Comparison of ENCODE assay signal across 16 cellular contexts in the genomic region with DNA sequence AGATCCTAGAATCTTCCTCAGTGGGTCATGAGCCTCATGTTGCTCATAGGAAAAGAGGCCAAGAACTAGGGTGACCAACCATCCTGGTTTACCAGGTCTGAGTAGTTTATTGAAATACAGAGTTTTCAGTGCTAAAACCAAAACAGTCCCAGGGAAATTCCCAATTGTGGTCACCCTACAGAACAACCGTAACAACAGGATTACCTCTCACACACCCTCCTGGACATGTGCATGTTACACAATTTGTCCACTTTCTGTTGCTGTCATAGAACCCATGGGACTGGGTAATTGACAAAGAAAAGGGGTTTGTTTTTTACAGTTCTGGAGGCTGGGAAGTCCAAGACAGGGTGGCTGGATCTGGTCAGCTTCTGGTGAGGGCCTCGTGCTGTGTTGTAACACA. TPM values are rescaled to one million over a fixed set of nuclear protein-coding genes. Genes with fewer than 3 reads are reported as not detected.
A peak's percentile ranks its signal among the peaks of the same experiment; 100 is the strongest.
DNase-seq lines count a peak whose midpoint lies in the region; TF ChIP-seq lines count a peak whose summit lies in the region.
"Had no signal": no experiment of that assay in that cellular context is flagged by ENCODE, and none has a peak within 500 bp of the region (broad histone marks: within the 10 kb centered on the region; RNA-seq: fewer than 3 reads in every experiment).

No MANE protein-coding gene starts in this region.

- H3K9ac ChIP-seq in MM.1S (ENCODE audit: low read length): no peak overlapping the region

- no peaks in the 10 kb centered on the region for H3K27me3 ChIP-seq in MM.1S (replicated peaks; ENCODE audit: insufficient read depth, low read length)

- no peaks in the 10 kb centered on the region for H3K79me2 ChIP-seq in MM.1S (ENCODE audit: low read length)

- H3K4me3 ChIP-seq in epithelial cell of esophagus (ENCODE audit: low read length): no peak overlapping the region
- H3K4me3 ChIP-seq in MM.1S (ENCODE audit: low read length): no peak overlapping the region
- H3K4me3 ChIP-seq: HAP-1, PC-9 had no signal

- H3K4me3 Mint-ChIP-seq in T-helper 1 cell treated with Interleukin-12 subunit alpha and Interleukin-12 subunit beta and Interleukin-4 antibody, amounts not matched to agents 30 μg/mL and 1 μg/mL, for 36 hours: no peak overlapping the region
- H3K4me3 Mint-ChIP-seq in CD14-positive monocyte: no peak overlapping the region
- no peak overlapping the region for H3K4me3 Mint-ChIP-seq in T-helper 2 cell treated with Interferon-gamma antibody and Interleukin-4, amounts not matched to agents 5 μg/mL and 100 μg/mL, for 36 hours

- H3K36me3 Mint-ChIP-seq in T-helper 1 cell treated with Interleukin-12 subunit alpha and Interleukin-12 subunit beta and Interleukin-4 antibody, amounts not matched to agents 30 μg/mL and 1 μg/mL, for 36 hours (ENCODE audit: low read depth): peaks cover 44% of the 10 kb centered on the region
- H3K36me3 Mint-ChIP-seq in CD14-positive monocyte: no peaks in the 10 kb centered on the region
- H3K36me3 Mint-ChIP-seq in T-helper 2 cell treated with Interferon-gamma antibody and Interleukin-4, amounts not matched to agents 5 μg/mL and 100 μg/mL, for 36 hours (ENCODE audit: low read depth): peaks cover 36% of the 10 kb centered on the region

- H3K9me3 ChIP-seq in MM.1S (replicated peaks; ENCODE audit: insufficient read depth, low read length): no peaks in the 10 kb centered on the region
- H3K9me3 ChIP-seq: HAP-1 had no signal

- no peaks in the 10 kb centered on the region for H3K36me3 ChIP-seq in MM.1S (replicated peaks; ENCODE audit: insufficient read depth, low read length)
- H3K36me3 ChIP-seq: HAP-1 had no signal

- no peaks in the 10 kb centered on the region for H3F3A ChIP-seq in MM.1S (ENCODE audit: insufficient read depth, low read length)

- H3K27ac ChIP-seq in MM.1S (ENCODE audit: low read length): no peak overlapping the region
- H3K27ac ChIP-seq: 22Rv1, PC-9 had no signal

- peak overlapping the region; percentile 46 for H3K27ac Mint-ChIP-seq in T-helper 1 cell treated with Interleukin-12 subunit alpha and Interleukin-12 subunit beta and Interleukin-4 antibody, amounts not matched to agents 30 μg/mL and 1 μg/mL, for 36 hours
- H3K27ac Mint-ChIP-seq in CD14-positive monocyte: peak overlapping the region in 4 of 7 donors; percentile 12 to 84 (median 27)
- H3K27ac Mint-ChIP-seq in T-helper 2 cell treated with Interferon-gamma antibody and Interleukin-4, amounts not matched to agents 5 μg/mL and 100 μg/mL, for 36 hours: no peak overlapping the region

- DNase-seq in T-helper 1 cell: no peak
- no peak for DNase-seq in CD14-positive monocyte (ENCODE audit: low spot score)
- peak; percentile 29 for DNase-seq in M059J (ENCODE audit: low read depth)
- DNase-seq in epithelial cell of esophagus (ENCODE audit: low read depth): peak; percentile 56
- DNase-seq in MM.1S: no peak
- DNase-seq in T-helper 2 cell treated with Interferon-gamma antibody and Interleukin-4, amounts not matched to agents 5 μg/mL and 100 μg/mL, for 36 hours (ENCODE audit: low spot score): no peak
- DNase-seq in islet precursor cell: no peak
- DNase-seq: DMS 273 treated with DMSO at 0.1 percent for 48 hours, NCI-H1092, NCI-H345, NCI-H526 treated with DMSO at 0.1 percent for 48 hours, PC-9 had no signal

- H3K9me3 Mint-ChIP-seq in T-helper 1 cell treated with Interleukin-12 subunit alpha and Interleukin-12 subunit beta and Interleukin-4 antibody, amounts not matched to agents 30 μg/mL and 1 μg/mL, for 36 hours: no peaks in the 10 kb centered on the region
- peaks cover 14 to 27% (median 20%) of the 10 kb centered on the region in 7 donors for H3K9me3 Mint-ChIP-seq in CD14-positive monocyte
- no peaks in the 10 kb centered on the region for H3K9me3 Mint-ChIP-seq in T-helper 2 cell treated with Interferon-gamma antibody and Interleukin-4, amounts not matched to agents 5 μg/mL and 100 μg/mL, for 36 hours

- no peak for TF ChIP-seq CTCF in CD14-positive monocyte (IDR thresholded peaks at IDR 0.05)
- no peak for TF ChIP-seq CTCF in epithelial cell of esophagus (IDR thresholded peaks at IDR 0.05; ENCODE audit: insufficient read depth, low read depth, low read length, missing control alignments)
- no peak for TF ChIP-seq CTCF in MM.1S (IDR thresholded peaks at IDR 0.05; ENCODE audit: low read length)

- H3K4me1 Mint-ChIP-seq in T-helper 1 cell treated with Interleukin-12 subunit alpha and Interleukin-12 subunit beta and Interleukin-4 antibody, amounts not matched to agents 30 μg/mL and 1 μg/mL, for 36 hours (ENCODE audit: low read depth): peaks cover 26% of the 10 kb centered on the region
- H3K4me1 Mint-ChIP-seq in CD14-positive monocyte: peaks cover 26% of the 10 kb centered on the region
- peaks cover 17% of the 10 kb centered on the region for H3K4me1 Mint-ChIP-seq in T-helper 2 cell treated with Interferon-gamma antibody and Interleukin-4, amounts not matched to agents 5 μg/mL and 100 μg/mL, for 36 hours (ENCODE audit: low read depth)

- no peaks in the 10 kb centered on the region for H3K9me2 ChIP-seq in MM.1S (replicated peaks; ENCODE audit: insufficient read depth, low read length)

- no peaks in the 10 kb centered on the region for H3K27me3 Mint-ChIP-seq in T-helper 1 cell treated with Interleukin-12 subunit alpha and Interleukin-12 subunit beta and Interleukin-4 antibody, amounts not matched to agents 30 μg/mL and 1 μg/mL, for 36 hours (ENCODE audit: low read depth)
- H3K27me3 Mint-ChIP-seq in CD14-positive monocyte (ENCODE audit: low read depth in 3 of 3): peaks cover 0 to 6% (median 1%) of the 10 kb centered on the region in 3 donors
- no peaks in the 10 kb centered on the region for H3K27me3 Mint-ChIP-seq in T-helper 2 cell treated with Interferon-gamma antibody and Interleukin-4, amounts not matched to agents 5 μg/mL and 100 μg/mL, for 36 hours (ENCODE audit: low read depth)

- H2AFZ ChIP-seq in MM.1S (ENCODE audit: low read length): no peak overlapping the region
- H2AFZ ChIP-seq: PC-9 had no signal

- no peaks in the 10 kb centered on the region for H4K20me1 ChIP-seq in MM.1S (ENCODE audit: insufficient read depth, low read length)

- no peaks in the 10 kb centered on the region for H3K4me1 ChIP-seq in MM.1S (ENCODE audit: low read length)
- H3K4me1 ChIP-seq: HAP-1 had no signal

- intact Hi-C loops in CD14-positive monocyte (cut with micrococcal nuclease): loop anchor here in 1 of 2 donors (10.0 kb wide), 1 partner anchor 86 kb away; no protein-coding TSS in a partner anchor

- H3K4me2 ChIP-seq in MM.1S (ENCODE audit: low read depth, low read length): no peak overlapping the region
- H3K4me2 ChIP-seq: PC-9 had no signal

RNA-seq across cellular contexts. Expression of a gene that starts 9.0 kb away (rescaled TPM):
- polyA plus RNA-seq in CD14-positive monocyte: 10 to 100 TPM; 11.1 to 15.6 TPM
- total RNA-seq in M059J (2014; rRNA removed; shearing (Covaris generic)): 9.1 and 9.6 TPM in 2 replicates
- total RNA-seq: HT-29 had no signal

RNA-seq across cellular contexts. Expression of a gene that starts 54.7 kb away (rescaled TPM):
- not detected for polyA plus RNA-seq in CD14-positive monocyte
- 0.44 TPM in 1 of 2 replicates, not detected in the other for total RNA-seq in M059J (2014; rRNA removed; shearing (Covaris generic))
- total RNA-seq: HT-29 had no signal

Comparison
In these comparisons a context has a peak if more than half of its experiments do, and no peak if none do; other contexts are left out.
1. DNase-seq: peak in M059J (single experiment) and epithelial cell of esophagus (single experiment); none in T-helper 1 cell (0 of 5), CD14-positive monocyte (single experiment), MM.1S (single experiment), T-helper 2 cell treated with Interferon-gamma antibody and Interleukin-4, amounts not matched to agents 5 μg/mL and 100 μg/mL, for 36 hours (single experiment) and islet precursor cell (single experiment).